ENCODE assay signal across 16 cellular contexts in genomic region chr6:35411066-35411465, GRCh38. TPM values are rescaled to one million over a fixed set of nuclear protein-coding genes. Genes with fewer than 3 reads are reported as not detected.
A peak's percentile ranks its signal among the peaks of the same experiment; 100 is the strongest.
DNase-seq lines count a peak whose midpoint lies in the region; ATAC-seq and TF ChIP-seq lines count a peak whose summit lies in the region.
"Had no signal": no experiment of that assay in that cellular context is flagged by ENCODE, and none has a peak within 500 bp of the region (broad histone marks: within the 10 kb centered on the region; RNA-seq: fewer than 3 reads in every experiment).

No MANE protein-coding gene starts in this region.

- H3K4me1 Mint-ChIP-seq in T-cell, result peaks cover 43 to 58% (median 45%) of the 10 kb centered on the region in 3 donors
- peaks cover 55% of the 10 kb centered on the region for H3K4me1 Mint-ChIP-seq in stimulated activated naive CD8-positive, alpha-beta T cell treated with anti-CD3 and anti-CD28 coated beads, Interleukin-15, amount 100 ng/mL, for 72 hours

- peak overlapping the region; percentile 65 to 84 for H3K27ac Mint-ChIP-seq in T-cell
- peak overlapping the region in 1 of 2 donors; percentile 91 for H3K27ac Mint-ChIP-seq in stimulated activated naive CD8-positive, alpha-beta T cell treated with anti-CD3 and anti-CD28 coated beads, Interleukin-15, amount 100 ng/mL, for 72 hours

- peak; percentile 64 to 82 (median 78) for ATAC-seq in T-cell (replicated peaks in 1 of 4)
- peak; percentile 85 for ATAC-seq in stimulated activated naive CD8-positive, alpha-beta T cell treated with anti-CD3 and anti-CD28 coated beads, Interleukin-15, amount 100 ng/mL, for 72 hours
- ATAC-seq: right cardiac atrium had no signal

- no peak for TF ChIP-seq CTCF in GM10266 (IDR thresholded peaks at IDR 0.05; ENCODE audit: control insufficient read depth, insufficient read depth, low read depth, missing control alignments)

- POLR2A ChIA-PET in T-cell (lab: Charles Lee), result no interaction called here

- peaks cover 35% of the 10 kb centered on the region for H3K36me3 Mint-ChIP-seq in T-cell

- H3K27me3 Mint-ChIP-seq in T-cell, result no peaks in the 10 kb centered on the region
- no peaks in the 10 kb centered on the region for H3K27me3 Mint-ChIP-seq in stimulated activated naive CD8-positive, alpha-beta T cell treated with anti-CD3 and anti-CD28 coated beads, Interleukin-15, amount 100 ng/mL, for 72 hours

- H3K4me3 Mint-ChIP-seq in T-cell, result peak overlapping the region in 2 of 3 donors; percentile 46 to 59
- peak overlapping the region; percentile 50 to 64 for H3K4me3 Mint-ChIP-seq in stimulated activated naive CD8-positive, alpha-beta T cell treated with anti-CD3 and anti-CD28 coated beads, Interleukin-15, amount 100 ng/mL, for 72 hours

- CTCF ChIA-PET in T-cell (lab: Charles Lee), result interaction anchor here in 1 of 2 donors (0.6 to 1.3 kb wide), 2 partner anchors 61 to 97 kb away, joined by 4 to 5 read pairs; no protein-coding TSS in a partner anchor

- DNase-seq in stimulated activated CD8-positive, alpha-beta memory T cell treated with anti-CD3 and anti-CD28 coated beads, Interleukin-4, amount 100 ng/mL, for 24 hours (ENCODE audit: low read depth), result peak; percentile 4
- DNase-seq in stimulated activated CD8-positive, alpha-beta memory T cell treated with anti-CD3 and anti-CD28 coated beads, Interleukin-4, amount 100 ng/mL, for 48 hours, result no peak
- DNase-seq in T-cell, result peak in 15 of 34 experiments; percentile 1 to 34 (median 12)
- DNase-seq in central memory CD4-positive, alpha-beta T cell, result peak; percentile 7
- DNase-seq in stimulated activated naive CD8-positive, alpha-beta T cell treated with anti-CD3 and anti-CD28 coated beads, Interleukin-15, amount 100 ng/mL, for 72 hours, result peak in 1 of 2 donors; percentile 24
- DNase-seq in GM10266 (ENCODE audit: extremely low spot score), result no peak
- no peak for DNase-seq in NCI-H226
- no peak for DNase-seq in RPMI8226
- DNase-seq: activated CD4-positive, alpha-beta T cell treated with anti-CD3 and anti-CD28 coated beads, Interleukin-2, amount 50 U/mL, for 1 hour; amygdala; colonic mucosa; esophagus squamous epithelium; KG1; left ventricle myocardium inferior; NK-92 treated with Interleukin-12 subunit alpha and Interleukin-12 subunit beta, amount 100 ng/mL, for 24 hours; right cardiac atrium had no signal

- H3K9me3 Mint-ChIP-seq in T-cell, result no peaks in the 10 kb centered on the region
- H3K9me3 Mint-ChIP-seq in stimulated activated naive CD8-positive, alpha-beta T cell treated with anti-CD3 and anti-CD28 coated beads, Interleukin-15, amount 100 ng/mL, for 72 hours, result no peaks in the 10 kb centered on the region

RNA-seq across cellular contexts. Expression of gene FANCE, which starts 41.1 kb away (rescaled TPM):
- 10 to 100 TPM in 3 of 5 donors, 1 to 10 TPM in 2; 5.6 to 12.8 (median 11.7) TPM for total RNA-seq in T-cell

RNA-seq across cellular contexts. Expression of gene RPL10A, which starts 57.1 kb away (rescaled TPM):
- total RNA-seq in T-cell, result 1,000 to 10,000 TPM; 1,890 to 2,203 (median 2,081) TPM

Comparison
In these comparisons a context has a peak if more than half of its experiments do, and no peak if none do; other contexts are left out.
1. DNase-seq: peak in stimulated activated CD8-positive, alpha-beta memory T cell treated with anti-CD3 and anti-CD28 coated beads, Interleukin-4, amount 100 ng/mL, for 24 hours (single experiment) and central memory CD4-positive, alpha-beta T cell (single experiment); none in stimulated activated CD8-positive, alpha-beta memory T cell treated with anti-CD3 and anti-CD28 coated beads, Interleukin-4, amount 100 ng/mL, for 48 hours (single experiment), GM10266 (single experiment), NCI-H226 (single experiment) and RPMI8226 (single experiment).